In the genomic region with DNA sequence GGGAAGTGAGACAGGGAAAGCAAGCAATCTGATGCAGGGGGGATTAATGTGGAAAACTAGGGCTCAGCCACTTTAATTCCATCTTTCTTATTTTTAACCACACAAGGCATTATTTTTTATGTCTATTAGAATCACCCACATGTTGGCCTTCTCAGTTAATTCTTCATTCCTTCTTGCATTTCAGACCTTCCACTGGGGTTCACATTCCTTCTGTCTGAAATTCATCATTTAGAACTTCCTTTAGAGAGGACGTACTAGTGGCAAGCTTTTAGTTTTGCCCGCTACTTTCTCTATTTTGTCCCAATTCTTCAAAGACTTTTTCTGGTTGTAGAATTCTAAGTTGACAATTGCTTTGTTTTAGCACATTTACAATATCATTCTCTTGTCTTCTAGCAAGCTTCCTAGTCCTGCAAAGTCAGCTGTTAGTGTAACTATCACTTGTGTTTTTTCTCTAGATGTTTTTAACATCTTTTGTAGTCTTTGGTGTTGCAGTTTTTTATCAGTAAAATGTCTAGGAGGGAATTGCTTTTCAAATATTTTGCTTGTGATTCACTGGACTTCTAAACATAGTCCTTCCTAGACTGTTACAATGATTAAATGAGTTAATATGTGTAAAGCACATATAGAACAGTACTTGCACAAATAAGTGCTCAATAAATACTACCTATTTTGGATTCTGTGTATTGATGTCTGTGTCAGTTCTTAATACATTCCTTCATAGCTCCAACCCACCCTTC, we compare ENCODE assay signal across 25 cellular contexts. TPM values are rescaled to one million over a fixed set of nuclear protein-coding genes. Genes with fewer than 3 reads are reported as not detected.
DNase-seq lines count a peak whose midpoint lies in the region; ATAC-seq, FAIRE-seq and TF ChIP-seq lines count a peak whose summit lies in the region.
"Had no signal": no experiment of that assay in that cellular context is flagged by ENCODE, and none has a peak within 500 bp of the region (broad histone marks: within the 10 kb centered on the region; RNA-seq: fewer than 3 reads in every experiment).

No MANE protein-coding gene starts in this region.

- 85% methylated on average over 2 of the region's 2 CpGs for WGBS in liver
- 49% methylated on average over 2 of the region's 2 CpGs for WGBS in HepG2 (ENCODE audit: low lambda C conversion rate)
- no CpG with 5 or more reads among the region's 2 CpGs for WGBS in trophoblast cell (ENCODE audit: extremely low coverage, insufficient coverage, insufficient read length)

- H3K4me1 Mint-ChIP-seq in activated T-cell treated with anti-CD3 and anti-CD28 coated beads, Interleukin-2, amount 50 U/mL, for 4 hours (ENCODE audit: low read depth) = no peaks in the 10 kb centered on the region

- no TSS peak for BruUV-seq in HepG2 (replicated peaks; lab: Mats Ljungman, UMichigan)

- H3K9me3 Mint-ChIP-seq in activated T-cell treated with anti-CD3 and anti-CD28 coated beads, Interleukin-2, amount 50 U/mL, for 4 hours = no peaks in the 10 kb centered on the region
- H3K9me3 Mint-ChIP-seq: CD8-positive, alpha-beta T cell had no signal

- H2BK120ac ChIP-seq in trophoblast cell (ENCODE audit: insufficient read depth, low read length, poor library complexity) = peak overlapping the region; percentile 86

- H3K4me3 Mint-ChIP-seq in activated T-cell treated with anti-CD3 and anti-CD28 coated beads, Interleukin-2, amount 50 U/mL, for 4 hours = no peak overlapping the region
- H3K4me3 Mint-ChIP-seq: CD8-positive, alpha-beta T cell; mesothelial cell of epicardium had no signal

- peak overlapping the region; percentile 72 to 94 for H3K27ac ChIP-seq in liver (ENCODE audit: low read depth in 1 of 2, low read length in 2 of 2)
- no peak overlapping the region for H3K27ac ChIP-seq in HepG2 (ENCODE audit: extremely low read length, insufficient read depth, low read length)
- peak overlapping the region; percentile 91 for H3K27ac ChIP-seq in trophoblast cell (ENCODE audit: low read depth, low read length)
- H3K27ac ChIP-seq: neutrophil had no signal

- peaks cover 8 to 21% (median 14%) of the 10 kb centered on the region in 4 donors for H3K4me1 ChIP-seq in liver (ENCODE audit: control insufficient read depth in 4 of 4, insufficient read depth in 4 of 4, low read length in 3 of 4)
- no peaks in the 10 kb centered on the region for H3K4me1 ChIP-seq in HepG2 (ENCODE audit: insufficient read depth, low read length)
- peaks cover 16 to 17% of the 10 kb centered on the region in 2 experiments for H3K4me1 ChIP-seq in trophoblast cell (ENCODE audit: control insufficient read depth in 1 of 2, insufficient read depth in 2 of 2, low read length in 2 of 2)

- DNase-seq in HepG2 (ENCODE audit: low spot score) = no peak
- DNase-seq in cardiac fibroblast (ENCODE audit: low read depth in 2 of 2) = peak; percentile 59 to 68
- peak in 1 of 2 donors; percentile 68 for DNase-seq in trophoblast cell
- no peak for DNase-seq in activated T-cell treated with anti-CD3 and anti-CD28 coated beads, Interleukin-2, amount 50 U/mL, for 4 hours
- DNase-seq in NCI-H1048 (lab: John Stamatoyannopoulos, UW) = no peak
- no peak for DNase-seq in A172 (ENCODE audit: low spot score)
- DNase-seq: activated CD4-positive, alpha-beta T cell treated with anti-CD3 and anti-CD28 coated beads for 1 hour; activated CD8-positive, alpha-beta memory T cell treated with anti-CD3 and anti-CD28 coated beads, Interleukin-2, amount 10 ng/mL, durations not matched to agents 7 days and 5 days; activated gamma-delta T cell; CD8-positive, alpha-beta T cell; DND-41; heart right ventricle; Karpas-422; kidney; NCI-H1436 treated with DMSO at 0.1 percent for 48 hours; NCI-H446 treated with DMSO at 0.1 percent for 48 hours; SIG-M5; sigmoid colon; stimulated activated CD4-positive, alpha-beta T cell treated with anti-CD3 and anti-CD28 coated beads, Interleukin-4, amount 100 ng/mL, for 4 hours; T-helper 9 cell had no signal

- no peak overlapping the region for H3K14ac ChIP-seq in trophoblast cell (ENCODE audit: low read length)

- H3K27me3 ChIP-seq in liver (ENCODE audit: control insufficient read depth in 4 of 4, insufficient read depth in 4 of 4, low read length in 3 of 4) = no peaks in the 10 kb centered on the region
- peaks cover 2 to 7% of the 10 kb centered on the region in 2 experiments; a peak in 2 of 5 replicates for H3K27me3 ChIP-seq in HepG2 (ENCODE audit: control insufficient read depth in 1 of 2, insufficient read depth in 2 of 2, low read length in 2 of 2)
- no peaks in the 10 kb centered on the region for H3K27me3 ChIP-seq in trophoblast cell (ENCODE audit: insufficient read depth, low read length)
- H3K27me3 ChIP-seq: heart right ventricle, neutrophil, sigmoid colon had no signal

- no peak for TF ChIP-seq EP300 in HepG2 (IDR thresholded peaks at IDR 0.05; ENCODE audit: low read depth in 2 of 2, low read length in 2 of 2)
- no peak for TF ChIP-seq EP300 in HepG2 (CRISPR knock-in tag; IDR thresholded peaks at IDR 0.05; ENCODE audit: borderline replicate concordance)

- H3K4me3 ChIP-seq in liver (ENCODE audit: low read depth in 1 of 3, low read length in 3 of 3) (peak overlapping the region; percentile 34 to 68 (median 65)), HepG2 (replicated peaks in 1 of 3; ENCODE audit: insufficient read depth in 1 of 3, low read depth in 2 of 3, low read length in 3 of 3) (no peak overlapping the region), cardiac fibroblast (replicated peaks in 1 of 2; ENCODE audit: low read depth in 2 of 2, low read length in 2 of 2) (peak overlapping the region in 1 of 2 donors; percentile 32), trophoblast cell (ENCODE audit: low read depth, low read length) (no peak overlapping the region)
- H3K4me3 ChIP-seq: sigmoid colon had no signal

- intact Hi-C loops in HepG2 (cut with micrococcal nuclease; ENCODE audit: unreplicated experiment) = no loop called here

- no peak overlapping the region for H3K23ac ChIP-seq in trophoblast cell (ENCODE audit: low read length)

- no peaks in the 10 kb centered on the region for H3K9me3 ChIP-seq in liver (ENCODE audit: control insufficient read depth in 4 of 4, low read length in 3 of 4)
- H3K9me3 ChIP-seq in HepG2 (ENCODE audit: low read length) = no peaks in the 10 kb centered on the region
- H3K9me3 ChIP-seq in trophoblast cell (ENCODE audit: insufficient read depth, low read depth, low read length) = no peaks in the 10 kb centered on the region
- H3K9me3 ChIP-seq: heart right ventricle, neutrophil, sigmoid colon had no signal

- H3K79me2 ChIP-seq in HepG2 (ENCODE audit: insufficient read depth, low read length) (no peaks in the 10 kb centered on the region), trophoblast cell (ENCODE audit: control insufficient read depth, insufficient read depth, low read length, poor library complexity) (peaks cover 5% of the 10 kb centered on the region)

- no peak overlapping the region for H3K4ac ChIP-seq in trophoblast cell (ENCODE audit: low read depth, low read length)

- no peaks in the 10 kb centered on the region for H4K20me1 ChIP-seq in HepG2 (ENCODE audit: insufficient read depth, low read length)

- H3K79me1 ChIP-seq in trophoblast cell (ENCODE audit: low read length) = peaks cover 27% of the 10 kb centered on the region

- TF ChIP-seq POLR2A in HepG2 (IDR thresholded peaks at IDR 0.05; ENCODE audit: insufficient read depth in 1 of 2, low read depth in 2 of 2, low read length in 2 of 2) = no peak

- no peaks in the 10 kb centered on the region for H3K36me3 Mint-ChIP-seq in activated T-cell treated with anti-CD3 and anti-CD28 coated beads, Interleukin-2, amount 50 U/mL, for 4 hours (ENCODE audit: insufficient read depth)
- H3K36me3 Mint-ChIP-seq: activated CD8-positive, alpha-beta memory T cell treated with anti-CD3 and anti-CD28 coated beads, Interleukin-2, amount 10 ng/mL, durations not matched to agents 7 days and 5 days; CD8-positive, alpha-beta T cell; mesothelial cell of epicardium had no signal

- H3K9ac ChIP-seq in liver (ENCODE audit: low read depth in 1 of 2, low read length in 2 of 2) = peak overlapping the region; percentile 35 to 91
- no peak overlapping the region for H3K9ac ChIP-seq in HepG2 (ENCODE audit: insufficient read depth, low read depth, low read length)
- no peak overlapping the region for H3K9ac ChIP-seq in trophoblast cell (ENCODE audit: low read length)

- H4K12ac ChIP-seq in trophoblast cell (ENCODE audit: low read depth, low read length) = no peak overlapping the region

- no peak overlapping the region for H4K8ac ChIP-seq in trophoblast cell (ENCODE audit: low read depth, low read length)

- FAIRE-seq in HepG2 (lab: Jason Lieb, UNC) = no peak
- FAIRE-seq: kidney had no signal

- H4K91ac ChIP-seq in trophoblast cell (ENCODE audit: low read depth, low read length) = no peak overlapping the region

- CTCF ChIA-PET in HepG2 (lab: Yijun Ruan, JAX; ENCODE audit: low intra/inter-chr PET ratio, low total read pairs) = no interaction called here

- H2AK5ac ChIP-seq in trophoblast cell (ENCODE audit: low read length) = no peak overlapping the region

- H3K18ac ChIP-seq in trophoblast cell (ENCODE audit: low read length) = no peak overlapping the region

- H3K36me3 ChIP-seq in liver (ENCODE audit: control insufficient read depth in 4 of 4, insufficient read depth in 3 of 4, low read depth in 1 of 4, low read length in 3 of 4) (no peaks in the 10 kb centered on the region), HepG2 (replicated peaks in 1 of 2; ENCODE audit: control insufficient read depth in 1 of 2, insufficient read depth in 2 of 2, low read length in 2 of 2) (no peaks in the 10 kb centered on the region), trophoblast cell (ENCODE audit: control insufficient read depth in 1 of 2, insufficient read depth in 2 of 2, low read length in 2 of 2) (no peaks in the 10 kb centered on the region)
- H3K36me3 ChIP-seq: heart right ventricle, neutrophil, sigmoid colon had no signal

- POLR2A ChIA-PET in HepG2 (lab: Yijun Ruan, JAX) = no interaction called here

- H2AFZ ChIP-seq in HepG2 (ENCODE audit: low read length) (no peak overlapping the region), trophoblast cell (ENCODE audit: insufficient read depth, low read length, poor library complexity) (no peak overlapping the region)

- in situ Hi-C loops in HepG2 (cut with HindIII; ENCODE audit: extremely low pct_ligation_motif_present, low pct_unique_long_range_greater_than_20kb) = no loop called here

- peaks cover 9% of the 10 kb centered on the region for H3K27me3 Mint-ChIP-seq in activated T-cell treated with anti-CD3 and anti-CD28 coated beads, Interleukin-2, amount 50 U/mL, for 4 hours (ENCODE audit: low read depth)

- ATAC-seq in HepG2 = no peak
- no peak for ATAC-seq in activated T-cell treated with anti-CD3 and anti-CD28 coated beads, Interleukin-2, amount 50 U/mL, for 4 hours
- no peak for ATAC-seq in GM21528 (IDR thresholded peaks at IDR 0.05; ENCODE audit: low FRiP score, unreplicated experiment)
- ATAC-seq: activated CD8-positive, alpha-beta memory T cell treated with anti-CD3 and anti-CD28 coated beads, Interleukin-2, amount 10 ng/mL, durations not matched to agents 7 days and 5 days; CD8-positive, alpha-beta T cell; esophagus mucosa; heart right ventricle had no signal

- H3K4me2 ChIP-seq in HepG2 (ENCODE audit: low read depth, low read length) = no peak overlapping the region
- H3K4me2 ChIP-seq in trophoblast cell (ENCODE audit: low read length) = no peak overlapping the region

- TF ChIP-seq RAD21 in liver (IDR thresholded peaks at IDR 0.05) (no peak), HepG2 (CRISPR knock-in tag; IDR thresholded peaks at IDR 0.05) (no peak)

- TF ChIP-seq CTCF in liver (IDR thresholded peaks at IDR 0.05; ENCODE audit: low read depth, low read length, missing input control) (no peak), HepG2 (CRISPR knock-in tag; IDR thresholded peaks at IDR 0.05) (no peak), cardiac fibroblast (IDR thresholded peaks at IDR 0.05; ENCODE audit: low read depth, low read length) (no peak)

- no peak overlapping the region for H2BK12ac ChIP-seq in trophoblast cell (ENCODE audit: low read length)

- H2BK5ac ChIP-seq in trophoblast cell (ENCODE audit: low read depth, low read length, poor library complexity) = no peak overlapping the region

RNA-seq across cellular contexts. Expression of gene NNMT, which starts 5.5 kb away (rescaled TPM):
- total RNA-seq in liver (1,000 to 10,000 TPM in 1 of 2 donors, under 1 TPM in 1; 0.47 to 2,438 TPM), HepG2 (2016; rRNA removed; fragmentation: Illumina TruSeq; extraction: Trizol) (not detected in 2 replicates)
- polyA plus RNA-seq in liver (1,000 to 10,000 TPM; 3,316 to 3,724 TPM), HepG2 (2011; rRNA removed) (0.13 TPM in 1 of 2 replicates, not detected in the other)
- total RNA-seq in HepG2 (2016; cell fraction: cytosol; rRNA removed; fragmentation: Illumina TruSeq; extraction: Trizol; ENCODE audit: low read depth) = not detected in 2 replicates
- total RNA-seq in HepG2 (2016; cell fraction: insoluble cytoplasmic fraction; rRNA removed; fragmentation: Illumina TruSeq; extraction: Trizol) = not detected in 2 replicates
- not detected in 2 replicates for total RNA-seq in HepG2 (2016; cell fraction: membrane; rRNA removed; fragmentation: Illumina TruSeq; extraction: Trizol)
- not detected in 2 replicates for total RNA-seq in HepG2 (2016; cell fraction: nucleus; rRNA removed; fragmentation: Illumina TruSeq; extraction: Trizol)
- polyA plus RNA-seq in HepG2 (2011; cell fraction: cytosol; rRNA removed) = 0.21 TPM in 1 of 2 replicates, not detected in the other
- polyA plus RNA-seq in HepG2 (2011; cell fraction: nucleus; rRNA removed) = not detected in 2 replicates
- not detected in 2 replicates for polyA plus RNA-seq in HepG2 (2012)
- not detected in 2 replicates for polyA plus RNA-seq in HepG2 (2016; cell fraction: cytosol; fragmentation: Illumina TruSeq; extraction: Trizol; ENCODE audit: low read depth)
- not detected in 2 replicates for polyA plus RNA-seq in HepG2 (2016; cell fraction: insoluble cytoplasmic fraction; fragmentation: Illumina TruSeq; extraction: Trizol; ENCODE audit: low read depth)
- polyA plus RNA-seq in HepG2 (2016; cell fraction: membrane; fragmentation: Illumina TruSeq; extraction: Trizol; ENCODE audit: low read depth) = not detected in 2 replicates
- polyA plus RNA-seq in HepG2 (2016; cell fraction: nucleus; fragmentation: Illumina TruSeq; extraction: Trizol; ENCODE audit: insufficient read depth, low read depth) = not detected in 2 replicates
- 129 TPM in 1 of 2 replicates, not detected in the other for polyA minus RNA-seq in HepG2 (2011; rRNA and poly(A)+ RNA removed; ENCODE audit: low replicate concordance)
- polyA minus RNA-seq in HepG2 (2011; cell fraction: cytosol; rRNA and poly(A)+ RNA removed) = 1.6 and 1.8 TPM in 2 replicates
- 1.4 and 1.5 TPM in 2 replicates for polyA minus RNA-seq in HepG2 (2011; cell fraction: nucleus; rRNA and poly(A)+ RNA removed)
- 34.8 and 37.8 TPM in 2 replicates for polyA plus RNA-seq in trophoblast cell (2013)
- total RNA-seq in activated T-cell treated with anti-CD3 and anti-CD28 coated beads, Interleukin-2, amount 50 U/mL, for 4 hours = under 1 TPM in 2 of 3 donors, not detected in 1; 0.23 to 0.61 TPM
- total RNA-seq in A172 (2014; rRNA removed; shearing (Covaris generic)) = 109 and 204 TPM in 2 replicates
- total RNA-seq: activated CD8-positive, alpha-beta memory T cell treated with anti-CD3 and anti-CD28 coated beads, Interleukin-2, amount 10 ng/mL, durations not matched to agents 7 days and 5 days; CD8-positive, alpha-beta T cell had no signal

Comparison
In these comparisons a context has a peak if more than half of its experiments do, and no peak if none do; other contexts are left out.
1. H3K4me3 ChIP-seq: peak in liver (3 of 3); none in HepG2 (0 of 3) and trophoblast cell (single experiment).
2. H3K9ac ChIP-seq: peak in liver (2 of 2); none in HepG2 (single experiment) and trophoblast cell (single experiment).
3. DNase-seq: peak in cardiac fibroblast (2 of 2); none in HepG2 (single experiment), activated T-cell treated with anti-CD3 and anti-CD28 coated beads, Interleukin-2, amount 50 U/mL, for 4 hours (single experiment), NCI-H1048 (single experiment) and A172 (single experiment).